Comparison of ENCODE assay signal across 17 cellular contexts in genomic region chr1:179828554-179829110, GRCh38. TPM values are rescaled to one million over a fixed set of nuclear protein-coding genes. Genes with fewer than 3 reads are reported as not detected.
DNase-seq lines count a peak whose midpoint lies in the region; ATAC-seq, FAIRE-seq and TF ChIP-seq lines count a peak whose summit lies in the region.
"Had no signal": no experiment of that assay in that cellular context is flagged by ENCODE, and none has a peak within 500 bp of the region (broad histone marks: within the 10 kb centered on the region; RNA-seq: fewer than 3 reads in every experiment).

No MANE protein-coding gene starts in this region.

- H3K4me2 ChIP-seq in HepG2 (ENCODE audit: low read depth, low read length) = no peak overlapping the region
- H3K4me2 ChIP-seq: BLaER1 treated with 17β-estradiol and CSF1 and Interleukin-3, amounts not matched to agents 10 nM and 100 nM had no signal

- no peak overlapping the region for H3K4me3 ChIP-seq in HepG2 (replicated peaks in 1 of 3; ENCODE audit: insufficient read depth in 1 of 3, low read depth in 2 of 3, low read length in 3 of 3)
- H3K4me3 ChIP-seq in right lobe of liver = no peak overlapping the region
- H3K4me3 ChIP-seq: BLaER1 treated with 17β-estradiol and CSF1 and Interleukin-3, amounts not matched to agents 10 nM and 100 nM; GM12878 had no signal

- H3K36me3 Mint-ChIP-seq in nephron progenitor cell (ENCODE audit: low read depth) = no peaks in the 10 kb centered on the region
- H3K36me3 Mint-ChIP-seq in type B pancreatic cell = no peaks in the 10 kb centered on the region
- H3K36me3 Mint-ChIP-seq: CD8-positive, alpha-beta T cell; IgD-negative memory B cell had no signal

- TF ChIP-seq POLR2A in HepG2 (IDR thresholded peaks at IDR 0.05; ENCODE audit: insufficient read depth in 1 of 2, low read depth in 2 of 2, low read length in 2 of 2) = no peak
- TF ChIP-seq POLR2A in right lobe of liver (IDR thresholded peaks at IDR 0.05) = no peak

- no peak for FAIRE-seq in HepG2 (lab: Jason Lieb, UNC)
- FAIRE-seq: GM12878 had no signal

- peaks cover 9% of the 10 kb centered on the region; the same call in 1 of the 2 replicates for H3K4me1 ChIP-seq in HepG2 (ENCODE audit: insufficient read depth, low read length)
- no peaks in the 10 kb centered on the region for H3K4me1 ChIP-seq in right lobe of liver

- H3K4me3 Mint-ChIP-seq in nephron progenitor cell (no peak overlapping the region), type B pancreatic cell (no peak overlapping the region)
- H3K4me3 Mint-ChIP-seq: B cell; CD8-positive, alpha-beta T cell; H9; IgD-negative memory B cell had no signal

- 22% methylated on average over 3 of the region's 9 CpGs for WGBS in HepG2 (ENCODE audit: low lambda C conversion rate)
- WGBS in right lobe of liver (ENCODE audit: insufficient coverage, low coverage, low lambda C conversion rate, missing lambda C conversion rate) = 50% methylated on average over 1 of the region's 9 CpGs

- ATAC-seq in HepG2 (peak; percentile 22; the same call in 1 of the 3 replicates), right lobe of liver (no peak), HG03469 (IDR thresholded peaks at IDR 0.05; ENCODE audit: unreplicated experiment) (no peak), HG02610 (IDR thresholded peaks at IDR 0.05; ENCODE audit: unreplicated experiment) (no peak)
- ATAC-seq: CD8-positive, alpha-beta T cell; GM12878 had no signal

- H3K27ac ChIP-seq in HepG2 (ENCODE audit: extremely low read length, insufficient read depth, low read length) = no peak overlapping the region
- H3K27ac ChIP-seq in right lobe of liver = no peak overlapping the region
- H3K27ac ChIP-seq: BLaER1 treated with 17β-estradiol and CSF1 and Interleukin-3, amounts not matched to agents 10 nM and 100 nM; HL-60 had no signal

- POLR2A ChIA-PET in HepG2 (lab: Yijun Ruan, JAX) = no interaction called here

- H3K27me3 ChIP-seq in HepG2 (ENCODE audit: control insufficient read depth in 1 of 2, insufficient read depth in 2 of 2, low read length in 2 of 2) (peaks cover 1 to 38% of the 10 kb centered on the region in 2 experiments; a peak in 3 of 5 replicates), right lobe of liver (no peaks in the 10 kb centered on the region)
- H3K27me3 ChIP-seq: BLaER1 treated with 17β-estradiol and CSF1 and Interleukin-3, amounts not matched to agents 10 nM and 100 nM had no signal

- BruUV-seq in HepG2 (replicated peaks; lab: Mats Ljungman, UMichigan) = no TSS peak

- no peak for TF ChIP-seq RAD21 in HepG2 (CRISPR knock-in tag; IDR thresholded peaks at IDR 0.05)

- no peaks in the 10 kb centered on the region for H3K79me2 ChIP-seq in HepG2 (ENCODE audit: insufficient read depth, low read length)

- no peak overlapping the region for H3K9ac ChIP-seq in HepG2 (ENCODE audit: insufficient read depth, low read depth, low read length)
- H3K9ac ChIP-seq: BLaER1 treated with 17β-estradiol and CSF1 and Interleukin-3, amounts not matched to agents 10 nM and 100 nM had no signal

- TF ChIP-seq CTCF in HepG2 (CRISPR knock-in tag; IDR thresholded peaks at IDR 0.05) (no peak), right lobe of liver (IDR thresholded peaks at IDR 0.05) (no peak), nephron progenitor cell (IDR thresholded peaks at IDR 0.05) (no peak), type B pancreatic cell (conservative IDR thresholded peaks at IDR 0.05) (no peak)

- in situ Hi-C loops in HepG2 (cut with HindIII; ENCODE audit: extremely low pct_ligation_motif_present, low pct_unique_long_range_greater_than_20kb) = no loop called here

- peak overlapping the region; percentile 39 for H3K27ac Mint-ChIP-seq in nephron progenitor cell
- no peak overlapping the region for H3K27ac Mint-ChIP-seq in type B pancreatic cell
- H3K27ac Mint-ChIP-seq: B cell; CD8-positive, alpha-beta T cell; H9; IgD-negative memory B cell had no signal

- no peaks in the 10 kb centered on the region for H4K20me1 ChIP-seq in HepG2 (ENCODE audit: insufficient read depth, low read length)
- H4K20me1 ChIP-seq: BLaER1 treated with 17β-estradiol and CSF1 and Interleukin-3, amounts not matched to agents 10 nM and 100 nM had no signal

- H3K36me3 ChIP-seq in HepG2 (replicated peaks in 1 of 2; ENCODE audit: control insufficient read depth in 1 of 2, insufficient read depth in 2 of 2, low read length in 2 of 2) = no peaks in the 10 kb centered on the region
- no peaks in the 10 kb centered on the region for H3K36me3 ChIP-seq in right lobe of liver
- H3K36me3 ChIP-seq: BLaER1 treated with 17β-estradiol and CSF1 and Interleukin-3, amounts not matched to agents 10 nM and 100 nM had no signal

- DNase-seq in HepG2 (ENCODE audit: low spot score) = no peak
- DNase-seq in right lobe of liver = no peak
- no peak for DNase-seq in nephron progenitor cell
- DNase-seq in type B pancreatic cell (ENCODE audit: extremely low spot score, unreplicated experiment) = peak; percentile 61
- DNase-seq: Calu3, DMS79 treated with DMSO at 0.1 percent for 48 hours, GF-D8, GOT3, H9 had no signal

- TF ChIP-seq EP300 in HepG2 (IDR thresholded peaks at IDR 0.05; ENCODE audit: low read depth in 2 of 2, low read length in 2 of 2) = no peak
- no peak for TF ChIP-seq EP300 in HepG2 (CRISPR knock-in tag; IDR thresholded peaks at IDR 0.05; ENCODE audit: borderline replicate concordance)

- CTCF ChIA-PET in HepG2 (lab: Yijun Ruan, JAX; ENCODE audit: low intra/inter-chr PET ratio, low total read pairs) = no interaction called here

- H3K27me3 Mint-ChIP-seq in nephron progenitor cell (ENCODE audit: low read depth, poor library complexity) (peaks cover 9% of the 10 kb centered on the region), type B pancreatic cell (no peaks in the 10 kb centered on the region)

- H3K9me3 ChIP-seq in HepG2 (ENCODE audit: low read length) (no peaks in the 10 kb centered on the region), right lobe of liver (no peaks in the 10 kb centered on the region)
- H3K9me3 ChIP-seq: BLaER1 treated with 17β-estradiol and CSF1 and Interleukin-3, amounts not matched to agents 10 nM and 100 nM had no signal

- peaks cover 46% of the 10 kb centered on the region for H3K4me1 Mint-ChIP-seq in nephron progenitor cell
- H3K4me1 Mint-ChIP-seq in type B pancreatic cell (ENCODE audit: unreplicated experiment) = peaks cover 8% of the 10 kb centered on the region
- H3K4me1 Mint-ChIP-seq: B cell had no signal

- H3K9me3 Mint-ChIP-seq in nephron progenitor cell = no peaks in the 10 kb centered on the region
- H3K9me3 Mint-ChIP-seq in type B pancreatic cell = no peaks in the 10 kb centered on the region
- H3K9me3 Mint-ChIP-seq: CD8-positive, alpha-beta T cell; H9 had no signal

- intact Hi-C loops in HepG2 (cut with micrococcal nuclease; ENCODE audit: unreplicated experiment) = no loop called here
- intact Hi-C loops in right lobe of liver (cut with DNase I) = no loop called here

- no peak overlapping the region for H2AFZ ChIP-seq in HepG2 (ENCODE audit: low read length)

RNA-seq across cellular contexts. Expression of gene TOR1AIP2, which starts 49.0 kb away (rescaled TPM):
- total RNA-seq in HepG2 (2016; rRNA removed; fragmentation: Illumina TruSeq; extraction: Trizol) = 65.8 and 89.4 TPM in 2 replicates
- total RNA-seq in HepG2 (2016; cell fraction: cytosol; rRNA removed; fragmentation: Illumina TruSeq; extraction: Trizol; ENCODE audit: low read depth) = 6.2 and 7.1 TPM in 2 replicates
- total RNA-seq in HepG2 (2016; cell fraction: insoluble cytoplasmic fraction; rRNA removed; fragmentation: Illumina TruSeq; extraction: Trizol) = 66.8 and 90.8 TPM in 2 replicates
- total RNA-seq in HepG2 (2016; cell fraction: membrane; rRNA removed; fragmentation: Illumina TruSeq; extraction: Trizol) = 29.3 and 33.2 TPM in 2 replicates
- 42.7 and 51.2 TPM in 2 replicates for total RNA-seq in HepG2 (2016; cell fraction: nucleus; rRNA removed; fragmentation: Illumina TruSeq; extraction: Trizol)
- 28.4 and 35.2 TPM in 2 replicates for polyA plus RNA-seq in HepG2 (2011; rRNA removed)
- 14.2 and 20.9 TPM in 2 replicates for polyA plus RNA-seq in HepG2 (2011; cell fraction: cytosol; rRNA removed)
- 10.5 and 16.3 TPM in 2 replicates for polyA plus RNA-seq in HepG2 (2011; cell fraction: nucleus; rRNA removed)
- polyA plus RNA-seq in HepG2 (2012) = 17.1 and 20.9 TPM in 2 replicates
- 2.1 and 2.2 TPM in 2 replicates for polyA plus RNA-seq in HepG2 (2016; cell fraction: cytosol; fragmentation: Illumina TruSeq; extraction: Trizol; ENCODE audit: low read depth)
- 25.3 and 26.7 TPM in 2 replicates for polyA plus RNA-seq in HepG2 (2016; cell fraction: insoluble cytoplasmic fraction; fragmentation: Illumina TruSeq; extraction: Trizol; ENCODE audit: low read depth)
- polyA plus RNA-seq in HepG2 (2016; cell fraction: membrane; fragmentation: Illumina TruSeq; extraction: Trizol; ENCODE audit: low read depth) = 6.2 and 7.6 TPM in 2 replicates
- 30.5 and 36.9 TPM in 2 replicates for polyA plus RNA-seq in HepG2 (2016; cell fraction: nucleus; fragmentation: Illumina TruSeq; extraction: Trizol; ENCODE audit: insufficient read depth, low read depth)
- 59.1 and 156 TPM in 2 replicates for polyA minus RNA-seq in HepG2 (2011; rRNA and poly(A)+ RNA removed; ENCODE audit: low replicate concordance)
- 44.6 and 63.2 TPM in 2 replicates for polyA minus RNA-seq in HepG2 (2011; cell fraction: cytosol; rRNA and poly(A)+ RNA removed)
- 39.7 and 61.4 TPM in 2 replicates for polyA minus RNA-seq in HepG2 (2011; cell fraction: nucleus; rRNA and poly(A)+ RNA removed)
- 100 to 1,000 TPM in 2 of 6 experiments, 10 to 100 TPM in 4; 73.3 to 140 (median 90.4) TPM for total RNA-seq in right lobe of liver
- total RNA-seq in type B pancreatic cell (ENCODE audit: low replicate concordance) = 90.6 and 124 TPM in 2 replicates

RNA-seq across cellular contexts. Expression of gene TOR1AIP1, which starts 53.5 kb away (rescaled TPM):
- total RNA-seq in HepG2 (2016; rRNA removed; fragmentation: Illumina TruSeq; extraction: Trizol) (23.8 and 29.0 TPM in 2 replicates), right lobe of liver (10 to 100 TPM; 18.0 to 31.2 (median 23.0) TPM), type B pancreatic cell (ENCODE audit: low replicate concordance) (22.7 and 25.8 TPM in 2 replicates)
- total RNA-seq in HepG2 (2016; cell fraction: cytosol; rRNA removed; fragmentation: Illumina TruSeq; extraction: Trizol; ENCODE audit: low read depth) = 2.9 and 4.9 TPM in 2 replicates
- total RNA-seq in HepG2 (2016; cell fraction: insoluble cytoplasmic fraction; rRNA removed; fragmentation: Illumina TruSeq; extraction: Trizol) = 22.6 and 28.8 TPM in 2 replicates
- 8.4 and 9.9 TPM in 2 replicates for total RNA-seq in HepG2 (2016; cell fraction: membrane; rRNA removed; fragmentation: Illumina TruSeq; extraction: Trizol)
- 23.9 and 31.3 TPM in 2 replicates for total RNA-seq in HepG2 (2016; cell fraction: nucleus; rRNA removed; fragmentation: Illumina TruSeq; extraction: Trizol)
- polyA plus RNA-seq in HepG2 (2011; rRNA removed) = 15.6 and 16.0 TPM in 2 replicates
- polyA plus RNA-seq in HepG2 (2011; cell fraction: cytosol; rRNA removed) = 7.5 and 11.9 TPM in 2 replicates
- polyA plus RNA-seq in HepG2 (2011; cell fraction: nucleus; rRNA removed) = 3.4 and 3.6 TPM in 2 replicates
- 16.9 and 19.3 TPM in 2 replicates for polyA plus RNA-seq in HepG2 (2012)
- 2.0 and 2.1 TPM in 2 replicates for polyA plus RNA-seq in HepG2 (2016; cell fraction: cytosol; fragmentation: Illumina TruSeq; extraction: Trizol; ENCODE audit: low read depth)
- polyA plus RNA-seq in HepG2 (2016; cell fraction: insoluble cytoplasmic fraction; fragmentation: Illumina TruSeq; extraction: Trizol; ENCODE audit: low read depth) = 20.7 and 24.1 TPM in 2 replicates
- polyA plus RNA-seq in HepG2 (2016; cell fraction: membrane; fragmentation: Illumina TruSeq; extraction: Trizol; ENCODE audit: low read depth) = 6.6 and 6.9 TPM in 2 replicates
- 27.6 and 31.5 TPM in 2 replicates for polyA plus RNA-seq in HepG2 (2016; cell fraction: nucleus; fragmentation: Illumina TruSeq; extraction: Trizol; ENCODE audit: insufficient read depth, low read depth)
- polyA minus RNA-seq in HepG2 (2011; rRNA and poly(A)+ RNA removed; ENCODE audit: low replicate concordance) = 15.0 and 31.6 TPM in 2 replicates
- 18.4 and 19.5 TPM in 2 replicates for polyA minus RNA-seq in HepG2 (2011; cell fraction: cytosol; rRNA and poly(A)+ RNA removed)
- polyA minus RNA-seq in HepG2 (2011; cell fraction: nucleus; rRNA and poly(A)+ RNA removed) = 13.9 and 15.2 TPM in 2 replicates
